Comparison of ENCODE assay signal across 24 cellular contexts in the genomic region with DNA sequence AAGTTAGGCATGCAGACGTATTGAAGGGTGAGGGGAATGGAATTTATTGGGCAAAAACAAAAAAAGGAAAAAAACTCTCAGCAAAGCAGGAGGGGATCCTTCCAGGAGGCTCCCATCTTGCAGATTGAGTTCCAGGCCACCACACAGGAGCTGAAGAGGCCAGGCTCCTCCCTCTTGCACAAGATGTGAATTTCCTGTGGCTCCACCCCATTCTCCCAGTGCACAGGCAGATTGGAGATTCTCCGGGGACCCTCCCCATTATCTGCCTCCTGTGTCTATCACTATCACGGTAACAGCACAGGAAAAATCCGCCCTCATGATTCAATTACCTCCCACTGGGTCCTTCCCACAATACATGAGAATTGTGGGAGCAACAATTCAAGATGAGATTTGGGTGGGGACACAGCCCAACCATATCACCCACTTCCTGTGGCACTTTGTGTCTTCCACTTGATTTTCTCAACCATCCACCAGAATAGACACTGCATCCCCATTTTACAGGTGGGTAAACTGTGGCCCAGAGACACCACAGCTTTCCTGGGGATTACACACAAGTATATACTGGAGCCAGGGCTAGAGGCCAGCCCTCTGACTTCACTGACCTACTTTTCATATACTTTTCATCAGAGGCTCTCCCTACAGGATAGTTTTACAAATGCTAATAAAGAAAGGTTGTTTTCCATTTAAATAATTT.
"Had no signal": no experiment of that assay in that cellular context is flagged by ENCODE, and none has a peak within 500 bp of the region (broad histone marks: within the 10 kb centered on the region; RNA-seq: fewer than 3 reads in every experiment).

No MANE protein-coding gene starts in this region.

- ATAC-seq: activated CD8-positive, alpha-beta memory T cell treated with anti-CD3 and anti-CD28 coated beads, Interleukin-2, amount 10 ng/mL, durations not matched to agents 7 days and 5 days; K562; T-cell had no signal

- FAIRE-seq: K562, TTC549 had no signal

- H3K4me3 ChIP-seq: K562, PC-9, SK-N-MC had no signal

- H2AFZ ChIP-seq: PC-9 had no signal

- DNase-seq: activated B cell treated with CpG ODN at 0.5 μM for 24 hours; activated CD4-positive, alpha-beta T cell treated with anti-CD3 and anti-CD28 coated beads for 1 hour; activated CD4-positive, alpha-beta T cell treated with anti-CD3 and anti-CD28 coated beads, Interleukin-2, amount 10 ng/mL, durations not matched to agents 24 days and 14 days; activated CD4-positive, alpha-beta T cell treated with anti-CD3 and anti-CD28 coated beads, Interleukin-2, amount 50 U/mL, for 48 hours; activated CD8-positive, alpha-beta memory T cell treated with anti-CD3 and anti-CD28 coated beads, Interleukin-2, amount 10 ng/mL, durations not matched to agents 7 days and 5 days; activated effector memory CD4-positive, alpha-beta T cell treated with Interleukin-2 at 50 U/mL for 16 hours; activated naive CD4-positive, alpha-beta T cell; activated T-cell treated with anti-CD3 and anti-CD28 coated beads, Interleukin-2, amount 50 U/mL, for 24 hours; amniotic stem cell; central memory CD4-positive, alpha-beta T cell; Karpas-422; NCI-H1105 treated with DMSO at 0.1 percent for 48 hours; NCI-H1436 treated with DMSO at 0.1 percent for 48 hours; NCI-H187; NCI-H2081; NCI-H446; NCI-H524; PC-9; T-cell; T-helper 2 cell; T1000 had no signal

- H3K27ac ChIP-seq: PC-9, SK-N-MC had no signal

- H3K4me2 ChIP-seq: PC-9 had no signal
